ENCODE assay signal across 1 cellular context in genomic region chr2:102724553-102724952, GRCh38.
TF ChIP-seq lines count a peak whose summit lies in the region.

No MANE protein-coding gene starts in this region.

TF ChIP-seq in HepG2, 621 proteins besides CTCF, POLR2A, EP300 and RAD21 (continued from another document):
- TF ChIP-seq ZBTB33 (CRISPR knock-in tag; IDR thresholded peaks at IDR 0.05) (peak; percentile 12; the same call in 1 of the 2 replicates), NCOR1 (IDR thresholded peaks at IDR 0.05; ENCODE audit: borderline replicate concordance, low read length) (0 out of 2 replicates have a peak, but pooled peaks have one; percentile 4), HDAC2 (CRISPR knock-in tag; IDR thresholded peaks at IDR 0.05) (no peak), PHF20 (CRISPR knock-in tag; IDR thresholded peaks at IDR 0.05) (0 out of 2 replicates have a peak, but pooled peaks have one; percentile 25), ZNF709 (CRISPR knock-in tag; IDR thresholded peaks at IDR 0.05) (0 out of 2 replicates have a peak, but pooled peaks have one; percentile 20), STAT6 (CRISPR knock-in tag; IDR thresholded peaks at IDR 0.05; ENCODE audit: borderline replicate concordance) (peak; percentile 4; the same call in 1 of the 2 replicates), ZFP36L1 (CRISPR knock-in tag; IDR thresholded peaks at IDR 0.05) (no peak), ZFAT (CRISPR knock-in tag; conservative IDR thresholded peaks at IDR 0.05) (no peak), ZHX2 (IDR thresholded peaks at IDR 0.05; ENCODE audit: low read depth) (no peak), ZHX2 (CRISPR knock-in tag; IDR thresholded peaks at IDR 0.05; ENCODE audit: borderline replicate concordance) (no peak), SIN3A (IDR thresholded peaks at IDR 0.05; ENCODE audit: borderline replicate concordance, low read depth, low read length) (no peak), MAF1 (CRISPR knock-in tag; IDR thresholded peaks at IDR 0.05; ENCODE audit: borderline replicate concordance) (no peak), PAF1 (CRISPR knock-in tag; IDR thresholded peaks at IDR 0.05) (0 out of 2 replicates have a peak, but pooled peaks have one; percentile 2), REL (CRISPR knock-in tag; conservative IDR thresholded peaks at IDR 0.05) (no peak), ZBTB49 (CRISPR knock-in tag; IDR thresholded peaks at IDR 0.05; ENCODE audit: borderline replicate concordance) (no peak), ZNF768 (CRISPR knock-in tag; IDR thresholded peaks at IDR 0.05) (no peak), GPBP1L1 (CRISPR knock-in tag; IDR thresholded peaks at IDR 0.05) (no peak), ZNF780A (CRISPR knock-in tag; IDR thresholded peaks at IDR 0.05) (no peak), ZNF251 (CRISPR knock-in tag; IDR thresholded peaks at IDR 0.05) (no peak), ARNTL (CRISPR knock-in tag; IDR thresholded peaks at IDR 0.05) (no peak), CAMTA2 (CRISPR knock-in tag; IDR thresholded peaks at IDR 0.05; ENCODE audit: borderline replicate concordance) (no peak), BCLAF1 (IDR thresholded peaks at IDR 0.05) (no peak), MIER3 (CRISPR knock-in tag; IDR thresholded peaks at IDR 0.05; ENCODE audit: borderline replicate concordance) (no peak), AGO2 (optimal IDR thresholded peaks at IDR 0.05; ENCODE audit: low read depth, low read length) (no peak), ZNF761 (CRISPR knock-in tag; conservative IDR thresholded peaks at IDR 0.05) (0 out of 2 replicates have a peak, but pooled peaks have one; percentile 11), WIZ (CRISPR knock-in tag; IDR thresholded peaks at IDR 0.05) (no peak), SYNCRIP (IDR thresholded peaks at IDR 0.05; ENCODE audit: insufficient read depth, low read depth, low read length) (no peak)
